ENCODE assay signal across 38 cellular contexts in genomic region chr13:78913656-78914055, GRCh38.
"Had no signal": no experiment of that assay in that cellular context is flagged by ENCODE, and none has a peak within 500 bp of the region (broad histone marks: within the 10 kb centered on the region; RNA-seq: fewer than 3 reads in every experiment).

No MANE protein-coding gene starts in this region.

- H3K4me1 Mint-ChIP-seq: activated CD4-positive, alpha-beta memory T cell treated with anti-CD3 and anti-CD28 coated beads, Interleukin-2, amount 10 ng/mL, durations not matched to agents 7 days and 5 days; activated CD4-positive, alpha-beta T cell treated with anti-CD3 and anti-CD28 coated beads for 36 hours; activated CD4-positive, alpha-beta T cell treated with anti-CD3 and anti-CD28 coated beads, Interleukin-2, amount 10 ng/mL, durations not matched to agents 7 days and 5 days; activated CD8-positive, alpha-beta memory T cell treated with anti-CD3 and anti-CD28 coated beads, Interleukin-2, amount 10 ng/mL, durations not matched to agents 7 days and 5 days; activated naive CD4-positive, alpha-beta T cell treated with anti-CD3 and anti-CD28 coated beads, Interleukin-2, amount 10 ng/mL, durations not matched to agents 7 days and 5 days; activated naive CD4-positive, alpha-beta T cell treated with anti-CD3 and anti-CD28 coated beads, Interleukin-2, amount 50 U/mL, for 24 hours; activated naive CD8-positive, alpha-beta T cell treated with anti-CD3 and anti-CD28 coated beads, Interleukin-2, amount 10 ng/mL, durations not matched to agents 7 days and 5 days; activated naive CD8-positive, alpha-beta T cell treated with anti-CD3 and anti-CD28 coated beads, Interleukin-2, amount 50 U/mL, for 24 hours; brain; central memory CD8-positive, alpha-beta T cell; WTC11 had no signal

- H3K27me3 Mint-ChIP-seq: activated CD4-positive, alpha-beta memory T cell treated with anti-CD3 and anti-CD28 coated beads, Interleukin-2, amount 10 ng/mL, durations not matched to agents 7 days and 5 days; activated CD4-positive, alpha-beta T cell treated with anti-CD3 and anti-CD28 coated beads, Interleukin-2, amount 10 ng/mL, durations not matched to agents 7 days and 5 days; activated CD8-positive, alpha-beta memory T cell treated with anti-CD3 and anti-CD28 coated beads, Interleukin-2, amount 10 ng/mL, durations not matched to agents 7 days and 5 days; activated naive CD4-positive, alpha-beta T cell treated with anti-CD3 and anti-CD28 coated beads, Interleukin-2, amount 10 ng/mL, durations not matched to agents 7 days and 5 days; activated naive CD4-positive, alpha-beta T cell treated with anti-CD3 and anti-CD28 coated beads, Interleukin-2, amount 50 U/mL, for 24 hours; activated naive CD8-positive, alpha-beta T cell treated with anti-CD3 and anti-CD28 coated beads, Interleukin-2, amount 50 U/mL, for 24 hours; activated T-cell treated with anti-CD3 and anti-CD28 coated beads, Interleukin-2, amount 50 U/mL, for 24 hours; central memory CD8-positive, alpha-beta T cell had no signal

- H3K4me1 ChIP-seq: ascending aorta had no signal

- H3K9me3 Mint-ChIP-seq: activated CD4-positive, alpha-beta memory T cell treated with anti-CD3 and anti-CD28 coated beads, Interleukin-2, amount 10 ng/mL, durations not matched to agents 7 days and 5 days; activated CD4-positive, alpha-beta T cell treated with anti-CD3 and anti-CD28 coated beads, Interleukin-2, amount 10 ng/mL, durations not matched to agents 7 days and 5 days; activated naive CD4-positive, alpha-beta T cell treated with anti-CD3 and anti-CD28 coated beads, Interleukin-2, amount 10 ng/mL, durations not matched to agents 7 days and 5 days; activated naive CD4-positive, alpha-beta T cell treated with anti-CD3 and anti-CD28 coated beads, Interleukin-2, amount 50 U/mL, for 24 hours; activated naive CD8-positive, alpha-beta T cell treated with anti-CD3 and anti-CD28 coated beads, Interleukin-2, amount 10 ng/mL, durations not matched to agents 7 days and 5 days; activated naive CD8-positive, alpha-beta T cell treated with anti-CD3 and anti-CD28 coated beads, Interleukin-2, amount 50 U/mL, for 24 hours; activated T-cell treated with anti-CD3 and anti-CD28 coated beads, Interleukin-2, amount 50 U/mL, for 24 hours; activated T-helper 2 cell treated with anti-CD3 and anti-CD28 coated beads, Interferon-gamma antibody, Interleukin-2, Interleukin-4, amounts not matched to agents 10 μg/mL and 5 μg/mL and 100 μg/mL, durations not matched to agents 14 hours and 24 hours and 36 hours; brain; T-helper 1 cell treated with Interleukin-12 subunit alpha and Interleukin-12 subunit beta and Interleukin-4 antibody, amounts not matched to agents 30 μg/mL and 1 μg/mL, for 36 hours; T-helper 2 cell treated with Interferon-gamma antibody and Interleukin-4, amounts not matched to agents 5 μg/mL and 100 μg/mL, for 36 hours; WTC11 had no signal

- H3K27ac Mint-ChIP-seq: activated CD4-positive, alpha-beta memory T cell treated with anti-CD3 and anti-CD28 coated beads, Interleukin-2, amount 10 ng/mL, durations not matched to agents 7 days and 5 days; activated CD4-positive, alpha-beta T cell treated with anti-CD3 and anti-CD28 coated beads for 36 hours; activated CD4-positive, alpha-beta T cell treated with anti-CD3 and anti-CD28 coated beads, Interleukin-2, amount 10 ng/mL, durations not matched to agents 7 days and 5 days; activated CD8-positive, alpha-beta memory T cell treated with anti-CD3 and anti-CD28 coated beads, Interleukin-2, amount 10 ng/mL, durations not matched to agents 7 days and 5 days; activated CD8-positive, alpha-beta T cell treated with anti-CD3 and anti-CD28 coated beads, Interleukin-2, amount 10 ng/mL, durations not matched to agents 7 days and 5 days; activated naive CD4-positive, alpha-beta T cell treated with anti-CD3 and anti-CD28 coated beads, Interleukin-2, amount 10 ng/mL, durations not matched to agents 7 days and 5 days; activated naive CD4-positive, alpha-beta T cell treated with anti-CD3 and anti-CD28 coated beads, Interleukin-2, amount 50 U/mL, for 24 hours; activated naive CD8-positive, alpha-beta T cell; activated naive CD8-positive, alpha-beta T cell treated with anti-CD3 and anti-CD28 coated beads, Interleukin-2, amount 10 ng/mL, durations not matched to agents 7 days and 5 days; activated naive CD8-positive, alpha-beta T cell treated with anti-CD3 and anti-CD28 coated beads, Interleukin-2, amount 50 U/mL, for 24 hours; activated T-cell treated with anti-CD3 and anti-CD28 coated beads, Interleukin-2, amount 50 U/mL, for 24 hours; activated T-helper 2 cell treated with anti-CD3 and anti-CD28 coated beads, Interferon-gamma antibody, Interleukin-2, Interleukin-4, amounts not matched to agents 10 μg/mL and 5 μg/mL and 100 μg/mL, durations not matched to agents 14 hours and 24 hours and 36 hours; brain; T-helper 1 cell treated with Interleukin-12 subunit alpha and Interleukin-12 subunit beta and Interleukin-4 antibody, amounts not matched to agents 30 μg/mL and 1 μg/mL, for 36 hours; T-helper 2 cell treated with Interferon-gamma antibody and Interleukin-4, amounts not matched to agents 5 μg/mL and 100 μg/mL, for 36 hours; WTC11 had no signal

- H3K27me3 ChIP-seq: ascending aorta, cardiac muscle cell had no signal

- H3K4me3 ChIP-seq: ascending aorta, cardiac muscle cell had no signal

- H3K27ac ChIP-seq: ascending aorta, cardiac muscle cell, WERI-Rb-1 had no signal

- H3K36me3 ChIP-seq: ascending aorta, cardiac muscle cell, WERI-Rb-1 had no signal

- FAIRE-seq: bronchial epithelial cell had no signal

- H3K36me3 Mint-ChIP-seq: activated CD8-positive, alpha-beta memory T cell treated with anti-CD3 and anti-CD28 coated beads, Interleukin-2, amount 10 ng/mL, durations not matched to agents 7 days and 5 days; activated naive CD4-positive, alpha-beta T cell treated with anti-CD3 and anti-CD28 coated beads, Interleukin-2, amount 10 ng/mL, durations not matched to agents 7 days and 5 days; activated naive CD4-positive, alpha-beta T cell treated with anti-CD3 and anti-CD28 coated beads, Interleukin-2, amount 50 U/mL, for 24 hours; activated naive CD8-positive, alpha-beta T cell; activated naive CD8-positive, alpha-beta T cell treated with anti-CD3 and anti-CD28 coated beads, Interleukin-2, amount 10 ng/mL, durations not matched to agents 7 days and 5 days; brain; WTC11 had no signal

- H3K9me3 ChIP-seq: ascending aorta had no signal

- H3K4me3 Mint-ChIP-seq: activated CD4-positive, alpha-beta memory T cell treated with anti-CD3 and anti-CD28 coated beads, Interleukin-2, amount 10 ng/mL, durations not matched to agents 7 days and 5 days; activated CD4-positive, alpha-beta T cell treated with anti-CD3 and anti-CD28 coated beads for 36 hours; activated CD4-positive, alpha-beta T cell treated with anti-CD3 and anti-CD28 coated beads, Interleukin-2, amount 10 ng/mL, durations not matched to agents 7 days and 5 days; activated CD8-positive, alpha-beta memory T cell treated with anti-CD3 and anti-CD28 coated beads, Interleukin-2, amount 10 ng/mL, durations not matched to agents 7 days and 5 days; activated CD8-positive, alpha-beta T cell treated with anti-CD3 and anti-CD28 coated beads, Interleukin-2, amount 10 ng/mL, durations not matched to agents 7 days and 5 days; activated naive CD4-positive, alpha-beta T cell treated with anti-CD3 and anti-CD28 coated beads, Interleukin-2, amount 10 ng/mL, durations not matched to agents 7 days and 5 days; activated naive CD4-positive, alpha-beta T cell treated with anti-CD3 and anti-CD28 coated beads, Interleukin-2, amount 50 U/mL, for 24 hours; activated naive CD8-positive, alpha-beta T cell; activated naive CD8-positive, alpha-beta T cell treated with anti-CD3 and anti-CD28 coated beads, Interleukin-2, amount 10 ng/mL, durations not matched to agents 7 days and 5 days; activated naive CD8-positive, alpha-beta T cell treated with anti-CD3 and anti-CD28 coated beads, Interleukin-2, amount 50 U/mL, for 24 hours; activated T-cell treated with anti-CD3 and anti-CD28 coated beads, Interleukin-2, amount 50 U/mL, for 24 hours; brain; central memory CD8-positive, alpha-beta T cell; T-helper 1 cell treated with Interleukin-12 subunit alpha and Interleukin-12 subunit beta and Interleukin-4 antibody, amounts not matched to agents 30 μg/mL and 1 μg/mL, for 36 hours; T-helper 2 cell treated with Interferon-gamma antibody and Interleukin-4, amounts not matched to agents 5 μg/mL and 100 μg/mL, for 36 hours; WTC11 had no signal

- DNase-seq: activated CD4-positive, alpha-beta memory T cell treated with anti-CD3 and anti-CD28 coated beads, Interleukin-2, amount 10 ng/mL, durations not matched to agents 7 days and 5 days; activated CD4-positive, alpha-beta T cell treated with anti-CD3 and anti-CD28 coated beads for 1 hour; activated CD4-positive, alpha-beta T cell treated with anti-CD3 and anti-CD28 coated beads for 36 hours; activated CD4-positive, alpha-beta T cell treated with anti-CD3 and anti-CD28 coated beads for 48 hours; activated CD4-positive, alpha-beta T cell treated with anti-CD3 and anti-CD28 coated beads, Interleukin-2, amount 10 ng/mL, durations not matched to agents 7 days and 5 days; activated CD4-positive, alpha-beta T cell treated with anti-CD3 and anti-CD28 coated beads, Interleukin-2, amount 50 U/mL, for 48 hours; activated CD4-positive, CD25-positive, alpha-beta regulatory T cell; activated CD8-positive, alpha-beta memory T cell treated with anti-CD3 and anti-CD28 coated beads for 24 hours; activated CD8-positive, alpha-beta memory T cell treated with anti-CD3 and anti-CD28 coated beads, Interleukin-2, amount 10 ng/mL, durations not matched to agents 7 days and 5 days; activated CD8-positive, alpha-beta memory T cell treated with anti-CD3 and anti-CD28 coated beads, Interleukin-2, amount 50 U/mL, for 48 hours; activated CD8-positive, alpha-beta T cell treated with anti-CD3 and anti-CD28 coated beads, Interleukin-2, amount 10 ng/mL, durations not matched to agents 7 days and 5 days; activated effector memory CD4-positive, alpha-beta T cell treated with Interleukin-2 at 50 U/mL for 16 hours; activated gamma-delta T cell; activated naive CD4-positive, alpha-beta T cell treated with anti-CD3 and anti-CD28 coated beads, Interleukin-2, amount 10 ng/mL, durations not matched to agents 7 days and 5 days; activated naive CD4-positive, alpha-beta T cell treated with Interleukin-2 at 50 U/mL for 16 hours; activated naive CD8-positive, alpha-beta T cell treated with anti-CD3 and anti-CD28 coated beads, Interleukin-2, amount 10 ng/mL, durations not matched to agents 7 days and 5 days; activated naive CD8-positive, alpha-beta T cell treated with anti-CD3 and anti-CD28 coated beads, Interleukin-2, amount 50 U/mL, for 24 hours; activated T-cell treated with anti-CD3 and anti-CD28 coated beads, Interleukin-2, amount 50 U/mL, for 24 hours; activated T-cell treated with anti-CD3 and anti-CD28 coated beads, Interleukin-2, amount 50 U/mL, for 48 hours; amygdala; anterior cingulate cortex; cerebellar nuclear complex; T-helper 1 cell; T-helper 2 cell; T-helper 9 cell; WERI-Rb-1 had no signal

- ATAC-seq: activated CD4-positive, alpha-beta T cell treated with anti-CD3 and anti-CD28 coated beads for 36 hours; activated CD4-positive, CD25-positive, alpha-beta regulatory T cell treated with anti-CD3 and anti-CD28 coated beads, Interleukin-2, amount 50 U/mL, for 24 hours; activated CD8-positive, alpha-beta memory T cell treated with anti-CD3 and anti-CD28 coated beads, Interleukin-2, amount 10 ng/mL, durations not matched to agents 7 days and 5 days; activated CD8-positive, alpha-beta T cell treated with anti-CD3 and anti-CD28 coated beads, Interleukin-2, amount 10 ng/mL, durations not matched to agents 7 days and 5 days; activated naive CD8-positive, alpha-beta T cell treated with anti-CD3 and anti-CD28 coated beads, Interleukin-2, amount 50 U/mL, for 24 hours; WTC11 had no signal
